In the genomic region with DNA sequence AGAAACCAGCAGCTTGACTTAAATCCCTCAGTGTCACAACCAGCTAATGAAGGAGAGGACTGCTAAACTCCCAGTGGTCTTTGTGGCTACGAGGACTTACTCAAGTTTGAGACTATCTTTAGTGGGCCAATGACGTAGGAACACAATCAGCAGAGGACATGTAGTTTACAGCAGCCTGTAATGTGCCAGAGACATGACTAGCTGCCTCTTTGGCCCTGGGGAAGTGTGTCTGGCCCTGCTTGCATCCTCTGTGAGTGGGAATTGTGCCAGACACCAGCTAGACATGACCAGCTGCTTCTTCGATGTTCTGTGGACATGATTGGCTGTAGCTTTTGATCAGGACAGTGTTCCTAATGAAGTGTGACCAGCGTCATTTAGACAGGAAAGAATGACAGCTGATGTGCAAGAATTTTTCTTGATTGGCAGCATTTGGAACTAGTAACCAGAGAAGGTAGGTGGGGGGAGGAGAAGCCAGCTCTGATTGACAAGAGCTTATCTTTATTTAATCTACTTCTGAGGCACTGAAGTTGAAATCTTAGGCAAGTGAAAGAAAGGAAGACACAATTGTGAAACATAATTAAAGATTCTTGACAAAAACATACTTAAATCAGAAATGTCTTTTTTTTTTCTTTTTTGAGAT, we compare ENCODE assay signal across 8 cellular contexts.
DNase-seq lines count a peak whose midpoint lies in the region; ATAC-seq and TF ChIP-seq lines count a peak whose summit lies in the region.

No MANE protein-coding gene starts in this region.

- H3K27me3 Mint-ChIP-seq in naive thymus-derived CD4-positive, alpha-beta T cell: no peaks in the 10 kb centered on the region

- no peaks in the 10 kb centered on the region for H3K27me3 ChIP-seq in liver (ENCODE audit: control insufficient read depth in 4 of 4, insufficient read depth in 4 of 4, low read length in 3 of 4)
- H3K27me3 ChIP-seq in naive thymus-derived CD4-positive, alpha-beta T cell (ENCODE audit: control insufficient read depth in 2 of 2, insufficient read depth in 2 of 2, low read length in 2 of 2): no peaks in the 10 kb centered on the region

- peak in 1 of 2 donors; percentile 17 for TF ChIP-seq RAD21 in liver (IDR thresholded peaks at IDR 0.05)

- POLR2A ChIA-PET in naive thymus-derived CD4-positive, alpha-beta T cell (lab: Charles Lee): no interaction called here

- no peaks in the 10 kb centered on the region for H3K36me3 ChIP-seq in liver (ENCODE audit: control insufficient read depth in 4 of 4, insufficient read depth in 3 of 4, low read depth in 1 of 4, low read length in 3 of 4)
- no peaks in the 10 kb centered on the region for H3K36me3 ChIP-seq in naive thymus-derived CD4-positive, alpha-beta T cell (ENCODE audit: control insufficient read depth in 2 of 3, insufficient read depth in 3 of 3, low read length in 3 of 3)

- H3K27ac ChIP-seq in liver (ENCODE audit: low read depth in 1 of 2, low read length in 2 of 2): no peak overlapping the region
- no peak overlapping the region for H3K27ac ChIP-seq in naive thymus-derived CD4-positive, alpha-beta T cell (ENCODE audit: low read depth, low read length)

- no peaks in the 10 kb centered on the region for H3K36me3 Mint-ChIP-seq in naive thymus-derived CD4-positive, alpha-beta T cell

- 65% methylated on average over 4 of the region's 4 CpGs for WGBS in liver

- TF ChIP-seq CTCF in liver (IDR thresholded peaks at IDR 0.05; ENCODE audit: low read depth, low read length, missing input control): no peak

- H3K27ac Mint-ChIP-seq in naive thymus-derived CD4-positive, alpha-beta T cell: no peak overlapping the region

- DNase-seq in DMS79 treated with DMSO at 0.1 percent for 48 hours (lab: John Stamatoyannopoulos, UW): peak; percentile 16
- no peak for DNase-seq in DMS79 (lab: John Stamatoyannopoulos, UW)
- DNase-seq in amniotic stem cell (lab: John Stamatoyannopoulos, UW): no peak
- DNase-seq in SIG-M5 (lab: John Stamatoyannopoulos, UW): no peak
- DNase-seq in naive thymus-derived CD4-positive, alpha-beta T cell: no peak

- no peaks in the 10 kb centered on the region for H3K9me3 ChIP-seq in liver (ENCODE audit: control insufficient read depth in 4 of 4, low read length in 3 of 4)
- H3K9me3 ChIP-seq in naive thymus-derived CD4-positive, alpha-beta T cell (ENCODE audit: control insufficient read depth in 2 of 3, low read length in 3 of 3): no peaks in the 10 kb centered on the region

- peak; percentile 44 for ATAC-seq in HG02884 (IDR thresholded peaks at IDR 0.05; ENCODE audit: unreplicated experiment)
- no peak for ATAC-seq in naive thymus-derived CD4-positive, alpha-beta T cell

- H3K9ac ChIP-seq in liver (ENCODE audit: low read depth in 1 of 2, low read length in 2 of 2): no peak overlapping the region

- H3K4me1 Mint-ChIP-seq in naive thymus-derived CD4-positive, alpha-beta T cell: no peaks in the 10 kb centered on the region

- intact Hi-C loops in naive thymus-derived CD4-positive, alpha-beta T cell (cut with micrococcal nuclease): no loop called here

- CTCF ChIA-PET in naive thymus-derived CD4-positive, alpha-beta T cell (lab: Charles Lee): no interaction called here

- peaks cover 0 to 1% (median 0%) of the 10 kb centered on the region in 11 donors for H3K9me3 Mint-ChIP-seq in naive thymus-derived CD4-positive, alpha-beta T cell

- H3K4me3 Mint-ChIP-seq in naive thymus-derived CD4-positive, alpha-beta T cell: no peak overlapping the region

- no peaks in the 10 kb centered on the region for H3K4me1 ChIP-seq in liver (ENCODE audit: control insufficient read depth in 4 of 4, insufficient read depth in 4 of 4, low read length in 3 of 4)
- no peaks in the 10 kb centered on the region for H3K4me1 ChIP-seq in naive thymus-derived CD4-positive, alpha-beta T cell (ENCODE audit: control insufficient read depth in 2 of 2, insufficient read depth in 2 of 2, low read length in 2 of 2)

- no peak overlapping the region for H3K4me3 ChIP-seq in liver (ENCODE audit: low read depth in 1 of 3, low read length in 3 of 3)
- H3K4me3 ChIP-seq in naive thymus-derived CD4-positive, alpha-beta T cell (ENCODE audit: low read length): no peak overlapping the region

TF ChIP-seq in PFSK-1, 5 proteins besides CTCF, POLR2A, EP300 and RAD21:
- TF ChIP-seq POLR2AphosphoS5 (IDR thresholded peaks at IDR 0.05; ENCODE audit: low read depth, low read length) (no peak), TAF1 (IDR thresholded peaks at IDR 0.05; ENCODE audit: borderline replicate concordance, insufficient read depth, low read length) (no peak), SIN3A (IDR thresholded peaks at IDR 0.05; ENCODE audit: borderline replicate concordance, insufficient read depth, low read length) (0 out of 2 replicates have a peak, but pooled peaks have one; percentile 26), FOXP2 (optimal IDR thresholded peaks at IDR 0.05; ENCODE audit: borderline replicate concordance, extremely low read depth, extremely low read length, insufficient read depth) (peak; percentile 83)
- TF ChIP-seq, protein P1, sequence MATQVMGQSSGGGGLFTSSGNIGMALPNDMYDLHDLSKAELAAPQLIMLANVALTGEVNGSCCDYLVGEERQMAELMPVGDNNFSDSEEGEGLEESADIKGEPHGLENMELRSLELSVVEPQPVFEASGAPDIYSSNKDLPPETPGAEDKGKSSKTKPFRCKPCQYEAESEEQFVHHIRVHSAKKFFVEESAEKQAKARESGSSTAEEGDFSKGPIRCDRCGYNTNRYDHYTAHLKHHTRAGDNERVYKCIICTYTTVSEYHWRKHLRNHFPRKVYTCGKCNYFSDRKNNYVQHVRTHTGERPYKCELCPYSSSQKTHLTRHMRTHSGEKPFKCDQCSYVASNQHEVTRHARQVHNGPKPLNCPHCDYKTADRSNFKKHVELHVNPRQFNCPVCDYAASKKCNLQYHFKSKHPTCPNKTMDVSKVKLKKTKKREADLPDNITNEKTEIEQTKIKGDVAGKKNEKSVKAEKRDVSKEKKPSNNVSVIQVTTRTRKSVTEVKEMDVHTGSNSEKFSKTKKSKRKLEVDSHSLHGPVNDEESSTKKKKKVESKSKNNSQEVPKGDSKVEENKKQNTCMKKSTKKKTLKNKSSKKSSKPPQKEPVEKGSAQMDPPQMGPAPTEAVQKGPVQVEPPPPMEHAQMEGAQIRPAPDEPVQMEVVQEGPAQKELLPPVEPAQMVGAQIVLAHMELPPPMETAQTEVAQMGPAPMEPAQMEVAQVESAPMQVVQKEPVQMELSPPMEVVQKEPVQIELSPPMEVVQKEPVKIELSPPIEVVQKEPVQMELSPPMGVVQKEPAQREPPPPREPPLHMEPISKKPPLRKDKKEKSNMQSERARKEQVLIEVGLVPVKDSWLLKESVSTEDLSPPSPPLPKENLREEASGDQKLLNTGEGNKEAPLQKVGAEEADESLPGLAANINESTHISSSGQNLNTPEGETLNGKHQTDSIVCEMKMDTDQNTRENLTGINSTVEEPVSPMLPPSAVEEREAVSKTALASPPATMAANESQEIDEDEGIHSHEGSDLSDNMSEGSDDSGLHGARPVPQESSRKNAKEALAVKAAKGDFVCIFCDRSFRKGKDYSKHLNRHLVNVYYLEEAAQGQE (IDR thresholded peaks at IDR 0.05; ENCODE audit: insufficient read depth in 1 of 2, low read depth in 2 of 2, low read length in 2 of 2): no peak
TF ChIP-seq in PFSK-1: peak in this region for 2.

TF ChIP-seq in liver, 16 proteins besides CTCF, POLR2A, EP300 and RAD21:
- TF ChIP-seq SP1 (IDR thresholded peaks at IDR 0.05): no peak
- no peak for TF ChIP-seq HNF4G (IDR thresholded peaks at IDR 0.05)
- peak; percentile 27 for TF ChIP-seq NR2F2 (IDR thresholded peaks at IDR 0.05)
